Comparison of ENCODE assay signal across 25 cellular contexts in genomic region chr2:53562407-53562806, GRCh38.
"Had no signal": no experiment of that assay in that cellular context is flagged by ENCODE, and none has a peak within 500 bp of the region (broad histone marks: within the 10 kb centered on the region; RNA-seq: fewer than 3 reads in every experiment).

No MANE protein-coding gene starts in this region.

- ATAC-seq: activated CD8-positive, alpha-beta T cell treated with anti-CD3 and anti-CD28 coated beads, Interleukin-2, amount 10 ng/mL, durations not matched to agents 7 days and 5 days; Panc1; Right ventricle myocardium inferior; WTC11 had no signal

- H3K9me3 Mint-ChIP-seq: activated T-helper 1 cell treated with anti-CD3 and anti-CD28 coated beads, Interleukin-12 subunit alpha, Interleukin-12 subunit beta, Interleukin-2, Interleukin-4 antibody, amounts not matched to agents 30 ng/mL and 10 ng/mL and 1 ng/mL, durations not matched to agents 14 hours and 24 hours and 36 hours had no signal

- DNase-seq: activated CD4-positive, alpha-beta T cell treated with anti-CD3 and anti-CD28 coated beads for 48 hours; activated CD4-positive, alpha-beta T cell treated with anti-CD3 and anti-CD28 coated beads, Interleukin-2, amount 50 U/mL, for 4 hours; activated CD4-positive, CD25-positive, alpha-beta regulatory T cell treated with anti-CD3 and anti-CD28 coated beads, Interleukin-2, amount 50 U/mL, for 72 hours; activated CD8-positive, alpha-beta T cell treated with anti-CD3 and anti-CD28 coated beads, Interleukin-2, amount 10 ng/mL, durations not matched to agents 7 days and 5 days; activated effector memory CD4-positive, alpha-beta T cell treated with Interleukin-2 at 50 U/mL for 16 hours; activated naive CD4-positive, alpha-beta T cell; activated T-cell treated with anti-CD3 and anti-CD28 coated beads, Interleukin-2, amount 50 U/mL, for 24 hours; aorta; central memory CD4-positive, alpha-beta T cell; Karpas-422; MV-4-11; NCI-H1105; NCI-H1436; NCI-H1694 treated with DMSO at 0.1 percent for 48 hours; NCI-H2081; NCI-H82; OCI-M1; RPMI8226; T-helper 1 cell had no signal

- H3K27ac ChIP-seq: SK-N-MC had no signal

- H3K36me3 Mint-ChIP-seq: activated naive CD4-positive, alpha-beta T cell treated with anti-CD3 and anti-CD28 coated beads, Interleukin-2, amount 50 U/mL, for 24 hours had no signal

- H3K27ac Mint-ChIP-seq: activated CD8-positive, alpha-beta T cell treated with anti-CD3 and anti-CD28 coated beads, Interleukin-2, amount 10 ng/mL, durations not matched to agents 7 days and 5 days; activated naive CD4-positive, alpha-beta T cell treated with anti-CD3 and anti-CD28 coated beads, Interleukin-2, amount 50 U/mL, for 24 hours; activated T-cell treated with anti-CD3 and anti-CD28 coated beads, Interleukin-2, amount 50 U/mL, for 24 hours had no signal

- H3K4me1 Mint-ChIP-seq: activated naive CD4-positive, alpha-beta T cell treated with anti-CD3 and anti-CD28 coated beads, Interleukin-2, amount 50 U/mL, for 24 hours had no signal

- H3K27me3 Mint-ChIP-seq: activated T-cell treated with anti-CD3 and anti-CD28 coated beads, Interleukin-2, amount 50 U/mL, for 24 hours had no signal

- H3K4me3 Mint-ChIP-seq: activated CD8-positive, alpha-beta T cell treated with anti-CD3 and anti-CD28 coated beads, Interleukin-2, amount 10 ng/mL, durations not matched to agents 7 days and 5 days; activated naive CD4-positive, alpha-beta T cell treated with anti-CD3 and anti-CD28 coated beads, Interleukin-2, amount 50 U/mL, for 24 hours; activated T-cell treated with anti-CD3 and anti-CD28 coated beads, Interleukin-2, amount 50 U/mL, for 24 hours; activated T-helper 1 cell treated with anti-CD3 and anti-CD28 coated beads, Interleukin-12 subunit alpha, Interleukin-12 subunit beta, Interleukin-2, Interleukin-4 antibody, amounts not matched to agents 30 ng/mL and 10 ng/mL and 1 ng/mL, durations not matched to agents 14 hours and 24 hours and 36 hours; WTC11 had no signal

- H3K4me3 ChIP-seq: SK-N-MC had no signal
